ENCODE assay signal across 8 cellular contexts in genomic region chr6:28080381-28080630, GRCh38. TPM values are rescaled to one million over a fixed set of nuclear protein-coding genes. Genes with fewer than 3 reads are reported as not detected.
A peak's percentile ranks its signal among the peaks of the same experiment; 100 is the strongest.
DNase-seq lines count a peak whose midpoint lies in the region; ATAC-seq and TF ChIP-seq lines count a peak whose summit lies in the region.
"Not testable (repeated sequence)": the region's sequence is repeated elsewhere in the genome, so short reads cannot be mapped to it uniquely, and the experiment has no call there.

ZNF165 (plus strand) TSS chr6:28080568; CDS start chr6:28085481, 4,913 bp downstream.

- peak within 1 kb of the TSS; percentile 85 to 96 for H3K27ac ChIP-seq in SK-N-SH (ENCODE audit: low read depth in 2 of 2, low read length in 1 of 2)
- not testable (repeated sequence) for H3K27ac ChIP-seq in mesendoderm (ENCODE audit: low read depth, low read length)
- H3K27ac ChIP-seq in skin epidermis, result peak within 1 kb of the TSS in 20 of 21 experiments; percentile 65 to 97 (median 87)

- H3K9me2 ChIP-seq in SK-N-SH, result not testable (repeated sequence)

- not testable (repeated sequence) for H2AK5ac ChIP-seq in mesendoderm (ENCODE audit: low read length)

- H3K36me3 ChIP-seq in BE2C; SK-N-SH (replicated peaks in 1 of 2; ENCODE audit: control insufficient read depth in 1 of 2, insufficient read depth in 2 of 2, low read length in 1 of 2); mesendoderm (ENCODE audit: control insufficient read depth, insufficient read depth, low read length): not testable (repeated sequence)

- H3K79me1 ChIP-seq in mesendoderm (ENCODE audit: low read length), result not testable (repeated sequence)

- CTCF ChIA-PET in SK-N-SH (lab: Yijun Ruan, JAX), result not testable (repeated sequence)

- H3K4me2 ChIP-seq in SK-N-SH (peak within 1 kb of the TSS; percentile 76), mesendoderm (ENCODE audit: low read length) (peak within 1 kb of the TSS; percentile 69)

- not testable (repeated sequence) for DNase-seq in BE2C; SK-N-SH; astrocyte of the cerebellum (ENCODE audit: low read depth); fibroblast of pulmonary artery (ENCODE audit: low read depth); mesendoderm

- in situ Hi-C loops in astrocyte of the cerebellum (cut with HindIII; ENCODE audit: low sequenced_read_pairs), result not testable (repeated sequence)

- H3K56ac ChIP-seq in mesendoderm (ENCODE audit: low read length), result peak within 1 kb of the TSS; percentile 88

- not testable (repeated sequence) for TF ChIP-seq RAD21 in SK-N-SH (IDR thresholded peaks at IDR 0.05; ENCODE audit: low read length)

- H2BK5ac ChIP-seq in mesendoderm (ENCODE audit: low read length), result not testable (repeated sequence)

- peak within 1 kb of the TSS; percentile 87 for H2AFZ ChIP-seq in SK-N-SH (ENCODE audit: low read depth)

- peak within 1 kb of the TSS; percentile 79 for H4K8ac ChIP-seq in mesendoderm (ENCODE audit: low read depth, low read length)

- H3K79me2 ChIP-seq in SK-N-SH (ENCODE audit: insufficient read depth); mesendoderm (ENCODE audit: control insufficient read depth, insufficient read depth, low read length): not testable (repeated sequence)

- WGBS in SK-N-SH (ENCODE audit: low lambda C conversion rate), result 0% methylated on average over 15 of the region's 15 CpGs
- no CpG with 5 or more reads among the region's 15 CpGs for WGBS in mesendoderm (ENCODE audit: extremely low coverage, insufficient coverage, low lambda C conversion rate)

- not testable (repeated sequence) for TF ChIP-seq EP300 in SK-N-SH (IDR thresholded peaks at IDR 0.05; ENCODE audit: borderline replicate concordance in 1 of 2, low read depth in 1 of 2, low read length in 1 of 2)

- peak within 1 kb of the TSS; percentile 89 for H3K9ac ChIP-seq in SK-N-SH
- H3K9ac ChIP-seq in mesendoderm (ENCODE audit: low read length), result peak within 1 kb of the TSS; percentile 79

- not testable (repeated sequence) for TF ChIP-seq CTCF in BE2C (IDR thresholded peaks at IDR 0.05; ENCODE audit: low read depth, low read length); SK-N-SH (IDR thresholded peaks at IDR 0.05); astrocyte of the cerebellum (IDR thresholded peaks at IDR 0.05; ENCODE audit: low read depth, low read length, missing control alignments); fibroblast of pulmonary artery (IDR thresholded peaks at IDR 0.05; ENCODE audit: low read length, missing control alignments)

- H3K23ac ChIP-seq in mesendoderm (ENCODE audit: low read length), result not testable (repeated sequence)

- not testable (repeated sequence) for H2BK15ac ChIP-seq in mesendoderm (replicated peaks; ENCODE audit: low read depth)

- peak within 1 kb of the TSS; percentile 99 for H3K4me3 ChIP-seq in BE2C (ENCODE audit: low read depth, low read length)
- peak within 1 kb of the TSS; percentile 80 to 84 for H3K4me3 ChIP-seq in SK-N-SH (ENCODE audit: low read depth in 2 of 2, low read length in 1 of 2)
- peak within 1 kb of the TSS; percentile 80 for H3K4me3 ChIP-seq in astrocyte of the cerebellum (ENCODE audit: low read depth, low read length)
- H3K4me3 ChIP-seq in fibroblast of pulmonary artery (replicated peaks; ENCODE audit: low read depth, low read length), result peak within 1 kb of the TSS; percentile 94
- peak within 1 kb of the TSS; percentile 77 for H3K4me3 ChIP-seq in mesendoderm (ENCODE audit: low read length)
- H3K4me3 ChIP-seq in skin epidermis, result peak within 1 kb of the TSS; percentile 59 to 81 (median 69)

- not testable (repeated sequence) for H3F3A ChIP-seq in SK-N-SH (replicated peaks; ENCODE audit: insufficient read depth)

- not testable (repeated sequence) for H3K4ac ChIP-seq in mesendoderm (ENCODE audit: low read depth, low read length)

- H4K5ac ChIP-seq in mesendoderm (ENCODE audit: low read length), result peak within 1 kb of the TSS; percentile 89

- POLR2A ChIA-PET in SK-N-SH (lab: Yijun Ruan, JAX), result not testable (repeated sequence)

- H2BK120ac ChIP-seq in mesendoderm (ENCODE audit: low read depth, low read length), result not testable (repeated sequence)

- H3K9me3 ChIP-seq in BE2C, SK-N-SH: not testable (repeated sequence)

- peak; percentile 34 for ATAC-seq in GM19455 (IDR thresholded peaks at IDR 0.05; ENCODE audit: unreplicated experiment)
- peak; percentile 8 for ATAC-seq in HG03342 (IDR thresholded peaks at IDR 0.05; ENCODE audit: unreplicated experiment)

- not testable (repeated sequence) for H3K4me1 ChIP-seq in BE2C; SK-N-SH (ENCODE audit: control insufficient read depth in 1 of 2, insufficient read depth in 2 of 2, low read depth in 1 of 2, low read length in 1 of 2); mesendoderm (ENCODE audit: control insufficient read depth, low read depth, low read length)

- not testable (repeated sequence) for H4K20me1 ChIP-seq in SK-N-SH (ENCODE audit: insufficient read depth)

- H3K27me3 ChIP-seq in BE2C; SK-N-SH (ENCODE audit: insufficient read depth); mesendoderm (ENCODE audit: insufficient read depth, low read length, poor library complexity): not testable (repeated sequence)

- not testable (repeated sequence) for H3K18ac ChIP-seq in mesendoderm (ENCODE audit: low read length)

RNA-seq across cellular contexts. Expression of gene ZNF165, which starts in this region (rescaled TPM):
- polyA plus RNA-seq in BE2C (2012; ENCODE audit: insufficient read depth, insufficient read length, low read depth), result 1.4 TPM
- 0.21 and 0.25 TPM in 2 replicates for polyA plus RNA-seq in SK-N-SH (2012; rRNA removed)
- polyA plus RNA-seq in SK-N-SH (2012; cell fraction: cytosol; rRNA removed), result 0.31 and 0.36 TPM in 2 replicates
- 0.25 and 0.43 TPM in 2 replicates for polyA plus RNA-seq in SK-N-SH (2012; cell fraction: nucleus; rRNA removed)
- polyA plus RNA-seq in mesendoderm (2013, experiment 1 of 2), result 4.6 TPM
- 4.7 TPM for polyA plus RNA-seq in mesendoderm (2013, experiment 2 of 2)
